9 cellular contexts compared by ENCODE assay signal in the genomic region with DNA sequence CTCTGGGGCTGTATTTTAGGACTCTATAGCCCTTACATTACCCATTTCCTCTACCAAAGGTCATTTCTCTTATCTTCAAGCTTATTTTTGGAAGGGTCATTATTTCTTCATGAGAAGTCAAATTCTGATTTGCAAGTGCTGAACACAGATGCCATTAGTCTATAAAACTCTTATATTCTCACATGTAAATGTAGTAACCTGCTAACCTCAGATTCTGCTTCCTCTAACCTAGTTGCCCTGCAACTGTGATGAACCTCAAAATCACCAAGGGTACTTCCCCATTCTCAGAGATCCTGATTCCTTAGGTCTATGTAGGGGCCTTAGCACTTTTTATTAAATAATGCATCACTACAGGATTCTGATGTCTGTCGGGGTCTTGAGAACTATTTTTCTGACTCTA. TPM values are rescaled to one million over a fixed set of nuclear protein-coding genes. Genes with fewer than 3 reads are reported as not detected.
DNase-seq lines count a peak whose midpoint lies in the region; ATAC-seq and TF ChIP-seq lines count a peak whose summit lies in the region.
"Had no signal": no experiment of that assay in that cellular context is flagged by ENCODE, and none has a peak within 500 bp of the region (broad histone marks: within the 10 kb centered on the region; RNA-seq: fewer than 3 reads in every experiment).

No MANE protein-coding gene starts in this region.

- no peak for TF ChIP-seq CTCF in MM.1S (IDR thresholded peaks at IDR 0.05; ENCODE audit: low read length)
- no peak for TF ChIP-seq CTCF in GM10266 (IDR thresholded peaks at IDR 0.05; ENCODE audit: control insufficient read depth, insufficient read depth, low read depth, missing control alignments)

- H3K4me1 ChIP-seq in aorta (ENCODE audit: control insufficient read depth in 1 of 2, insufficient read depth in 2 of 2, low read length in 2 of 2), result peaks cover 3% of the 10 kb centered on the region in 2 donors
- no peaks in the 10 kb centered on the region; the same call in 1 of the 2 replicates for H3K4me1 ChIP-seq in MM.1S (ENCODE audit: low read length)

- no peaks in the 10 kb centered on the region for H3K79me2 ChIP-seq in MM.1S (ENCODE audit: low read length)

- peaks cover 23% of the 10 kb centered on the region for H3K36me3 Mint-ChIP-seq in central memory CD8-positive, alpha-beta T cell (ENCODE audit: insufficient read depth)

- no peak overlapping the region for H3K9ac ChIP-seq in MM.1S (ENCODE audit: low read length)

- H3K9me3 Mint-ChIP-seq in central memory CD8-positive, alpha-beta T cell, result no peaks in the 10 kb centered on the region

- H3K27ac ChIP-seq in aorta (ENCODE audit: low read depth in 1 of 2, low read length in 2 of 2), result no peak overlapping the region
- H3K27ac ChIP-seq in MM.1S (ENCODE audit: low read length), result no peak overlapping the region

- no peak overlapping the region for H2AFZ ChIP-seq in MM.1S (ENCODE audit: low read length)

- no peaks in the 10 kb centered on the region for H3K27me3 Mint-ChIP-seq in central memory CD8-positive, alpha-beta T cell

- H3K4me2 ChIP-seq in MM.1S (ENCODE audit: low read depth, low read length), result no peak overlapping the region

- peak overlapping the region; percentile 95 for H3K27ac Mint-ChIP-seq in central memory CD8-positive, alpha-beta T cell (ENCODE audit: low read depth)

- H4K20me1 ChIP-seq in MM.1S (ENCODE audit: insufficient read depth, low read length), result no peaks in the 10 kb centered on the region

- peak; percentile 58 for ATAC-seq in GM21390 (IDR thresholded peaks at IDR 0.05; ENCODE audit: unreplicated experiment)
- ATAC-seq in HG03520 (IDR thresholded peaks at IDR 0.05; ENCODE audit: unreplicated experiment), result peak; percentile 38
- peak; percentile 55 for ATAC-seq in central memory CD8-positive, alpha-beta T cell (replicated peaks; ENCODE audit: extremely low read depth, poor library complexity, severe bottlenecking)
- ATAC-seq in GM18505 (IDR thresholded peaks at IDR 0.05; ENCODE audit: unreplicated experiment), result no peak
- ATAC-seq in aorta (ENCODE audit: low FRiP score), result no peak

- peaks cover 79% of the 10 kb centered on the region for H3K4me1 Mint-ChIP-seq in central memory CD8-positive, alpha-beta T cell

- H3K9me2 ChIP-seq in MM.1S (replicated peaks; ENCODE audit: insufficient read depth, low read length), result no peaks in the 10 kb centered on the region

- no peaks in the 10 kb centered on the region for H3K9me3 ChIP-seq in aorta (ENCODE audit: control insufficient read depth, low read length)
- no peaks in the 10 kb centered on the region for H3K9me3 ChIP-seq in MM.1S (replicated peaks; ENCODE audit: insufficient read depth, low read length)
- H3K9me3 ChIP-seq: MG63 had no signal

- H3K36me3 ChIP-seq in aorta (ENCODE audit: control insufficient read depth in 1 of 2, insufficient read depth in 2 of 2, low read length in 1 of 2), result no peaks in the 10 kb centered on the region
- no peaks in the 10 kb centered on the region for H3K36me3 ChIP-seq in MM.1S (replicated peaks; ENCODE audit: insufficient read depth, low read length)
- H3K36me3 ChIP-seq: MG63 had no signal

- no peak for DNase-seq in central memory CD8-positive, alpha-beta T cell (ENCODE audit: low spot score in 2 of 2)
- DNase-seq in aorta (no peak), MM.1S (no peak), GM10266 (ENCODE audit: extremely low spot score) (no peak)
- DNase-seq: MG63 had no signal

- 73 to 74% methylated on average over 1 of the region's 1 CpG for WGBS in aorta, 2 donors

- H3F3A ChIP-seq in MM.1S (ENCODE audit: insufficient read depth, low read length), result no peaks in the 10 kb centered on the region

- H3K4me3 ChIP-seq in GM08714 (ENCODE audit: low read length), result peak overlapping the region; percentile 28; the same call in 1 of the 2 replicates
- no peak overlapping the region for H3K4me3 ChIP-seq in aorta (ENCODE audit: low read length in 2 of 2)
- H3K4me3 ChIP-seq in MM.1S (ENCODE audit: low read length), result no peak overlapping the region
- H3K4me3 ChIP-seq: MG63 had no signal

- peak overlapping the region; percentile 81 for H3K4me3 Mint-ChIP-seq in central memory CD8-positive, alpha-beta T cell

- no peaks in the 10 kb centered on the region for H3K27me3 ChIP-seq in aorta (ENCODE audit: control insufficient read depth in 1 of 2, insufficient read depth in 2 of 2, low read length in 1 of 2)
- no peaks in the 10 kb centered on the region for H3K27me3 ChIP-seq in MM.1S (replicated peaks; ENCODE audit: insufficient read depth, low read length)
- H3K27me3 ChIP-seq: MG63 had no signal

- intact Hi-C loops in aorta (cut with DNase I), result no loop called here

- TF ChIP-seq POLR2A in GM18505 (IDR thresholded peaks at IDR 0.05; ENCODE audit: borderline replicate concordance, extremely low read depth, insufficient read depth, insufficient read length), result no peak

RNA-seq across cellular contexts. Expression of gene FAS, which starts 6.3 kb away (rescaled TPM):
- 10 to 100 TPM; 27.4 to 28.5 TPM for total RNA-seq in aorta
- 10 to 100 TPM in 1 of 2 donors, 1 to 10 TPM in 1; 9.5 to 28.5 TPM for polyA plus RNA-seq in aorta

RNA-seq across cellular contexts. Expression of gene ACTA2, which starts 44.4 kb away (rescaled TPM):
- 1,000 to 10,000 TPM; 3,684 to 9,611 TPM for total RNA-seq in aorta
- polyA plus RNA-seq in aorta, result 1,000 to 10,000 TPM; 3,163 to 4,826 TPM

Comparison
In these comparisons a context has a peak if more than half of its experiments do, and no peak if none do; other contexts are left out.
1. ATAC-seq: peak in GM21390 (single experiment), HG03520 (single experiment) and central memory CD8-positive, alpha-beta T cell (single experiment); none in GM18505 (single experiment) and aorta (single experiment).